In the genomic region with DNA sequence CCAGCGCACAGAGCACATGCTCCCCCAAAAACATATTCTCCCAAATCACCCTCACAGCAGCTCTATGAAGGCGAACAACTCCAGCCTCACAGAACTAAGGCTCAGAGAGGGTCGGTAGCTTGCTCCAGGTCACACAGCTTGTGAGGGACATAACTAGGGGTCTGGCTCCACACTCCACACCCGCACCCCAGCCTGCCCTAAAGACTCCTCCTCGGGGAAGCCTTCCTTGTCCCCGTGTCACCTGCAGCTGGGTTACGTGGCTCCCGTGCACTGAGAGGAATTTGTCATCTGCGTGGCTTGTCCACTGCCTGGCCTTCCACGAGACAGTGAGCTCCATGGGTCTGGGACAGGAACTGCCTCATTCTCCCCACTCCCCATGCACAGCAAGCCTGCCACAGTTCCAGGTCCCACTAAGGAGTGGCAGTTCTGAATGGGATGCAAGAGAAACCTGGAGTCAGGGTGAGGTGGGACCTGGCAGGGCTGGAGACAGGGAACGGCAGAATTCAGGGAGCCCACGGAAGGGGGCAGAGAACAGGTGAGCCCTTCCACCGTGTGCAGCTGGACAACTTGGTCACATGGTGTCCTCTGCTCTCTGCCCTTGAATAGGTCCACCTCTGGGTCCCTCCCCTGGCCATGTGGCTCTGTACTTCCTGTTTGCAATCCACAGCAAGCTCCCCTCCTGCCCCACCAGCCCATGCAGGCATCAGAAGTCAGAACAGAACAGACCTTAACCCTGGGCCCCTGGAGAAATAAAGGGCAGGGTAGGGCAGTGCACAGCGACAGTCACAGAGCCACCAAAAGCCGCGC, we compare ENCODE assay signal across 25 cellular contexts. TPM values are rescaled to one million over a fixed set of nuclear protein-coding genes. Genes with fewer than 3 reads are reported as not detected.
DNase-seq lines count a peak whose midpoint lies in the region; ATAC-seq and TF ChIP-seq lines count a peak whose summit lies in the region.
"Had no signal": no experiment of that assay in that cellular context is flagged by ENCODE, and none has a peak within 500 bp of the region (broad histone marks: within the 10 kb centered on the region; RNA-seq: fewer than 3 reads in every experiment).

No MANE protein-coding gene starts in this region.

- H3K27ac ChIP-seq in RWPE2 (ENCODE audit: poor library complexity, severe bottlenecking) = no peak overlapping the region
- H3K27ac ChIP-seq: esophagus squamous epithelium, gastrocnemius medialis had no signal

- peaks cover 6 to 8% of the 10 kb centered on the region in 2 donors for H3K9me3 Mint-ChIP-seq in stimulated activated naive B cell treated with anti-CD40 and anti-IgM and Interleukin-4, amounts not matched to agents 10 μg/mL and 1 μg/mL and 100 μg/mL, for 72 hours

- no peaks in the 10 kb centered on the region for H3K27me3 ChIP-seq in RWPE2 (ENCODE audit: insufficient read depth, poor library complexity, severe bottlenecking)
- H3K27me3 ChIP-seq: BE2C had no signal

- H3K4me1 Mint-ChIP-seq in stimulated activated naive B cell treated with anti-CD40 and anti-IgM and Interleukin-4, amounts not matched to agents 10 μg/mL and 1 μg/mL and 100 μg/mL, for 72 hours = peaks cover 36 to 52% of the 10 kb centered on the region in 2 donors
- H3K4me1 Mint-ChIP-seq: T-helper 17 cell had no signal

- no peaks in the 10 kb centered on the region for H3K9me3 ChIP-seq in RWPE2 (ENCODE audit: severe bottlenecking)
- H3K9me3 ChIP-seq: BE2C, gastrocnemius medialis, SK-N-SH had no signal

- no peak overlapping the region for H3K4me3 Mint-ChIP-seq in stimulated activated naive B cell treated with anti-CD40 and anti-IgM and Interleukin-4, amounts not matched to agents 10 μg/mL and 1 μg/mL and 100 μg/mL, for 72 hours
- H3K4me3 Mint-ChIP-seq: brain, T-helper 17 cell had no signal

- H3K36me3 ChIP-seq in RWPE2 (ENCODE audit: low read depth) = no peaks in the 10 kb centered on the region
- H3K36me3 ChIP-seq: BE2C, esophagus squamous epithelium, gastrocnemius medialis had no signal

- H3K36me3 Mint-ChIP-seq in stimulated activated naive B cell treated with anti-CD40 and anti-IgM and Interleukin-4, amounts not matched to agents 10 μg/mL and 1 μg/mL and 100 μg/mL, for 72 hours = peaks cover 51 to 74% of the 10 kb centered on the region in 2 donors

- H3K4me1 ChIP-seq in RWPE2 (ENCODE audit: insufficient read depth, poor library complexity, severe bottlenecking) = no peaks in the 10 kb centered on the region
- H3K4me1 ChIP-seq: BE2C, esophagus squamous epithelium, gastrocnemius medialis had no signal

- H3K27me3 Mint-ChIP-seq in stimulated activated naive B cell treated with anti-CD40 and anti-IgM and Interleukin-4, amounts not matched to agents 10 μg/mL and 1 μg/mL and 100 μg/mL, for 72 hours = no peaks in the 10 kb centered on the region

- no peak overlapping the region for H3K4me3 ChIP-seq in RWPE2 (ENCODE audit: severe bottlenecking)
- H3K4me3 ChIP-seq: esophagus squamous epithelium, gastrocnemius medialis had no signal

- ATAC-seq in RWPE2 (ENCODE audit: low read depth) (no peak), left lobe of liver (no peak), GM21825 (IDR thresholded peaks at IDR 0.05; ENCODE audit: unreplicated experiment) (no peak)
- ATAC-seq in stimulated activated naive B cell treated with anti-CD40 and anti-IgM and Interleukin-4, amounts not matched to agents 10 μg/mL and 1 μg/mL and 100 μg/mL, for 72 hours (replicated peaks) = no peak
- ATAC-seq in stimulated activated naive CD8-positive, alpha-beta T cell treated with anti-CD3 and anti-CD28 coated beads, Interleukin-15, Interleukin-2, amounts not matched to agents 100 U/mL and 50 U/mL, for 24 hours = no peak
- ATAC-seq: gastrocnemius medialis, left ventricle myocardium superior, T-helper 17 cell had no signal

- no peak for TF ChIP-seq CTCF in RWPE2 (IDR thresholded peaks at IDR 0.05; ENCODE audit: poor library complexity, severe bottlenecking)

- DNase-seq in activated CD4-positive, alpha-beta T cell treated with anti-CD3 and anti-CD28 coated beads for 1 hour = peak; percentile 5
- no peak for DNase-seq in activated CD4-positive, alpha-beta T cell treated with anti-CD3 and anti-CD28 coated beads, Interleukin-2, amount 50 U/mL, for 4 hours
- DNase-seq in RWPE2 (ENCODE audit: low spot score) = peak; percentile 39
- peak; percentile 37 for DNase-seq in left lobe of liver (ENCODE audit: low spot score)
- no peak for DNase-seq in stimulated activated naive B cell treated with anti-CD40 and anti-IgM and Interleukin-4, amounts not matched to agents 10 μg/mL and 1 μg/mL and 100 μg/mL, for 72 hours
- no peak for DNase-seq in activated naive CD4-positive, alpha-beta T cell (lab: John Stamatoyannopoulos, UW)
- no peak for DNase-seq in stimulated activated naive CD8-positive, alpha-beta T cell treated with anti-CD3 and anti-CD28 coated beads, Interleukin-15, Interleukin-2, amounts not matched to agents 100 U/mL and 50 U/mL, for 24 hours
- DNase-seq: activated CD4-positive, alpha-beta T cell treated with anti-CD3 and anti-CD28 coated beads for 48 hours; activated gamma-delta T cell; BE2C; DMS79 treated with DMSO at 0.1 percent for 48 hours; esophagus squamous epithelium; gastrocnemius medialis; hippocampal formation; left ventricle myocardium superior; NCI-H2029; NCI-H226; NCI-H748 treated with DMSO at 0.1 percent for 48 hours; RPMI8226; SK-N-SH; T-helper 17 cell had no signal

- H3K27ac Mint-ChIP-seq in stimulated activated naive B cell treated with anti-CD40 and anti-IgM and Interleukin-4, amounts not matched to agents 10 μg/mL and 1 μg/mL and 100 μg/mL, for 72 hours = peak overlapping the region; percentile 67
- H3K27ac Mint-ChIP-seq: brain, T-helper 17 cell had no signal

RNA-seq across cellular contexts. Expression of gene TNFRSF13B, which starts 27.4 kb away (rescaled TPM):
- total RNA-seq in left lobe of liver = not detected
- total RNA-seq: esophagus squamous epithelium, gastrocnemius medialis, left ventricle myocardium superior, LHCN-M2, posterior vena cava had no signal

Comparison
In these comparisons a context has a peak if more than half of its experiments do, and no peak if none do; other contexts are left out.
1. DNase-seq: peak in activated CD4-positive, alpha-beta T cell treated with anti-CD3 and anti-CD28 coated beads for 1 hour (single experiment), RWPE2 (single experiment) and left lobe of liver (single experiment); none in activated CD4-positive, alpha-beta T cell treated with anti-CD3 and anti-CD28 coated beads, Interleukin-2, amount 50 U/mL, for 4 hours (0 of 2), stimulated activated naive B cell treated with anti-CD40 and anti-IgM and Interleukin-4, amounts not matched to agents 10 μg/mL and 1 μg/mL and 100 μg/mL, for 72 hours (single experiment), activated naive CD4-positive, alpha-beta T cell (0 of 4) and stimulated activated naive CD8-positive, alpha-beta T cell treated with anti-CD3 and anti-CD28 coated beads, Interleukin-15, Interleukin-2, amounts not matched to agents 100 U/mL and 50 U/mL, for 24 hours (single experiment).